Comparison of ENCODE assay signal across 1 cellular context in the genomic region with DNA sequence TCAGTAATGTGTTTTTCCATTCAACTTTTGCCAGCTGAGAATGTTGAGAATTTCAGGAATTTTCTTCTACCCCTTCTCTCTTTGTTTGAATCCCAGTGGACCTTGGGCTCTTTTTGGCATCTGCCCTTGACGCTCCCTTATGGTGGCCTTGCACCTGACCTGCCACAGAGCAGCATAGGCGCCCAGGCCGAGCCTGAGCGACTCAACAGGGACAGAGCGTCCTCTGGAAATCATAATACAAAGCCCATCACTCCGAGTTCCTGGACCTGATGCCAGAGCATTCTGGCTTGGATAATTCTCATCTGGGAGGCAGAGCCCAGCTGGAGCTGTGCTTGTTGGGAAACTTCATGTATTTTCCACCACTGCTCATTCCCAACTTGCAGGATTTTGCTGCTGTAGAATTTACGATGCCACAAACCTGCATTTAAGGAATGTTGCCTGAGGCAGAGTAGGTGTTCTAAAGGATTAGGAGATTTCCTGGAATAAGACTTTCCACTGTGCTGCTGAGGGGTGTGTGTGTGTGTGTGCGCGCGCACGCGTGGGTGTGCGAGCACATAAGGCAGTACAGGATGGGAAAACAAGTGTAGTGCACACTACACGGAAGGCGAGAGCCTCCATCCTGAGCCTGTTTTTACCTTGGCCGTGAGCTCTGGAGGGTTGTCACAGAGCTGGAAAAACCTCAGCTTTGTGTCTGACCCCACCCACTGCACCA.
TF ChIP-seq lines count a peak whose summit lies in the region.

No MANE protein-coding gene starts in this region.

TF ChIP-seq in Ishikawa, 13 proteins besides CTCF, POLR2A, EP300 and RAD21 (continued from another document):
- TF ChIP-seq, protein P1, sequence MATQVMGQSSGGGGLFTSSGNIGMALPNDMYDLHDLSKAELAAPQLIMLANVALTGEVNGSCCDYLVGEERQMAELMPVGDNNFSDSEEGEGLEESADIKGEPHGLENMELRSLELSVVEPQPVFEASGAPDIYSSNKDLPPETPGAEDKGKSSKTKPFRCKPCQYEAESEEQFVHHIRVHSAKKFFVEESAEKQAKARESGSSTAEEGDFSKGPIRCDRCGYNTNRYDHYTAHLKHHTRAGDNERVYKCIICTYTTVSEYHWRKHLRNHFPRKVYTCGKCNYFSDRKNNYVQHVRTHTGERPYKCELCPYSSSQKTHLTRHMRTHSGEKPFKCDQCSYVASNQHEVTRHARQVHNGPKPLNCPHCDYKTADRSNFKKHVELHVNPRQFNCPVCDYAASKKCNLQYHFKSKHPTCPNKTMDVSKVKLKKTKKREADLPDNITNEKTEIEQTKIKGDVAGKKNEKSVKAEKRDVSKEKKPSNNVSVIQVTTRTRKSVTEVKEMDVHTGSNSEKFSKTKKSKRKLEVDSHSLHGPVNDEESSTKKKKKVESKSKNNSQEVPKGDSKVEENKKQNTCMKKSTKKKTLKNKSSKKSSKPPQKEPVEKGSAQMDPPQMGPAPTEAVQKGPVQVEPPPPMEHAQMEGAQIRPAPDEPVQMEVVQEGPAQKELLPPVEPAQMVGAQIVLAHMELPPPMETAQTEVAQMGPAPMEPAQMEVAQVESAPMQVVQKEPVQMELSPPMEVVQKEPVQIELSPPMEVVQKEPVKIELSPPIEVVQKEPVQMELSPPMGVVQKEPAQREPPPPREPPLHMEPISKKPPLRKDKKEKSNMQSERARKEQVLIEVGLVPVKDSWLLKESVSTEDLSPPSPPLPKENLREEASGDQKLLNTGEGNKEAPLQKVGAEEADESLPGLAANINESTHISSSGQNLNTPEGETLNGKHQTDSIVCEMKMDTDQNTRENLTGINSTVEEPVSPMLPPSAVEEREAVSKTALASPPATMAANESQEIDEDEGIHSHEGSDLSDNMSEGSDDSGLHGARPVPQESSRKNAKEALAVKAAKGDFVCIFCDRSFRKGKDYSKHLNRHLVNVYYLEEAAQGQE (IDR thresholded peaks at IDR 0.05; ENCODE audit: low read depth) = no peak
- TF ChIP-seq TAF1 (IDR thresholded peaks at IDR 0.05; ENCODE audit: low read depth) (no peak), EGR1 (IDR thresholded peaks at IDR 0.05) (no peak), TCF12 (IDR thresholded peaks at IDR 0.05; ENCODE audit: low read depth) (peak; percentile 75), YY1 (IDR thresholded peaks at IDR 0.05; ENCODE audit: low read depth) (no peak), CREB1 (IDR thresholded peaks at IDR 0.05; ENCODE audit: low read depth) (no peak)
